Comparison of ENCODE assay signal across 2 cellular contexts in the genomic region with DNA sequence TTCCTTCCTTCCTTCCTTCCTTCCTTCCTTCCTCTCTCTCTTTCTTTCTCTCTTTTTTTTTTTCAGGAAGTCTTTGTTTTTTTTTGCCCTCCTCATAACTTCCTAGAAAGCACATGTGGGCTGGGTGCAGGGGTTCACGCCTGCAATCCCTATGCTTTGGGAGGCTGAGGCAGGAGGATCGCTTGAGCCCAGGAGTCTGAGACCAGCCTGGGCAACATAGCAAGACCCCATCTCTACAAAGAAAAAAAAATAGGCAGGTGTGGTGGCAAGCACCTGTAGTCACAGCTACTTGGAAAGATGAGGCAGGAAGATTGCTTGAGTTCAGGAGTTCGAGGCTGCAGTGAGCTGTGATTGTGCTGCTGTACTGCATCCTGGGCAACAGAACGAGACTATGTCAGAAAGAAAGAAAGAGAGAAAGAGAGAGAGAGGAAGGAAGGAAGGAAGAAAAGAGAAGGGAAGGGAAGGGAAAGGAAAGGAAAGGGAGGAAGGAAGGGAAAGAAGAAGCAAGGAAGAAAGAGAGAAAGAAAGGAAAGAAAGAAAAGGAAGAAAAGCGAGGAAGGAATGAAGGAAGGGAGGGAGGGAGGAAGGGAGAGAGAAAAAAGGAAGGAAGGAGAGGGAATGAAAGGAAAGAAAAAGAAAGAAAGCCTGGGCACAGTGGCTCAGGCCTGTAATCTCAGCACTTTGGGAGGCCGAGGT.
TF ChIP-seq lines count a peak whose summit lies in the region.

No MANE protein-coding gene starts in this region.

TF ChIP-seq in HEK293, 187 proteins besides CTCF, POLR2A, EP300 and RAD21:
- TF ChIP-seq ZNF23 (tag by site-specific recombination; IDR thresholded peaks at IDR 0.05; ENCODE audit: borderline replicate concordance), result no peak
- TF ChIP-seq ZNF521 (tag by site-specific recombination; IDR thresholded peaks at IDR 0.05), result no peak
- TF ChIP-seq PRDM1 (tag by site-specific recombination; IDR thresholded peaks at IDR 0.05), result peak; percentile 85
- TF ChIP-seq ZNF274 (IDR thresholded peaks at IDR 0.05; ENCODE audit: low read length), result no peak
- no peak for TF ChIP-seq ZNF274 (tag by site-specific recombination; IDR thresholded peaks at IDR 0.05; ENCODE audit: borderline replicate concordance)
- TF ChIP-seq FEZF1 (tag by site-specific recombination; IDR thresholded peaks at IDR 0.05), result no peak
- TF ChIP-seq ZNF169 (tag by site-specific recombination; IDR thresholded peaks at IDR 0.05), result no peak
- TF ChIP-seq ZNF112 (tag by site-specific recombination; IDR thresholded peaks at IDR 0.05), result no peak
- no peak for TF ChIP-seq ZNF214 (tag by site-specific recombination; IDR thresholded peaks at IDR 0.05; ENCODE audit: borderline replicate concordance)
- no peak for TF ChIP-seq BCL11B (tag by site-specific recombination; IDR thresholded peaks at IDR 0.05; ENCODE audit: low read depth)
- TF ChIP-seq ZNF658 (tag by site-specific recombination; IDR thresholded peaks at IDR 0.05), result no peak
- no peak for TF ChIP-seq ZNF549 (tag by site-specific recombination; IDR thresholded peaks at IDR 0.05)
- peak; percentile 85 for TF ChIP-seq ZNF366 (tag by site-specific recombination; conservative IDR thresholded peaks at IDR 0.05)
- TF ChIP-seq ZNF404 (tag by site-specific recombination; IDR thresholded peaks at IDR 0.05), result no peak
- TF ChIP-seq ZNF596 (tag by site-specific recombination; IDR thresholded peaks at IDR 0.05), result no peak
- TF ChIP-seq ZNF610 (tag by site-specific recombination; IDR thresholded peaks at IDR 0.05; ENCODE audit: borderline replicate concordance), result no peak

TF ChIP-seq in HepG2, 621 proteins besides CTCF, POLR2A, EP300 and RAD21:
- TF ChIP-seq HMGXB3 (CRISPR knock-in tag; IDR thresholded peaks at IDR 0.05; ENCODE audit: borderline replicate concordance) (no peak), NFYB (CRISPR knock-in tag; IDR thresholded peaks at IDR 0.05) (no peak), ZNF24 (IDR thresholded peaks at IDR 0.05) (no peak), HDAC1 (CRISPR knock-in tag; IDR thresholded peaks at IDR 0.05) (no peak), KDM3A (CRISPR knock-in tag; IDR thresholded peaks at IDR 0.05; ENCODE audit: low read depth) (no peak), MTF1 (CRISPR knock-in tag; IDR thresholded peaks at IDR 0.05) (no peak), ATF7-NPFF (CRISPR knock-in tag; IDR thresholded peaks at IDR 0.05; ENCODE audit: low read depth) (no peak), POLR2AphosphoS5 (IDR thresholded peaks at IDR 0.05; ENCODE audit: low read depth, low read length) (no peak), GZF1 (CRISPR knock-in tag; IDR thresholded peaks at IDR 0.05) (no peak), ZNF121 (CRISPR knock-in tag; IDR thresholded peaks at IDR 0.05) (peak; percentile 78)
- TF ChIP-seq, protein P1, sequence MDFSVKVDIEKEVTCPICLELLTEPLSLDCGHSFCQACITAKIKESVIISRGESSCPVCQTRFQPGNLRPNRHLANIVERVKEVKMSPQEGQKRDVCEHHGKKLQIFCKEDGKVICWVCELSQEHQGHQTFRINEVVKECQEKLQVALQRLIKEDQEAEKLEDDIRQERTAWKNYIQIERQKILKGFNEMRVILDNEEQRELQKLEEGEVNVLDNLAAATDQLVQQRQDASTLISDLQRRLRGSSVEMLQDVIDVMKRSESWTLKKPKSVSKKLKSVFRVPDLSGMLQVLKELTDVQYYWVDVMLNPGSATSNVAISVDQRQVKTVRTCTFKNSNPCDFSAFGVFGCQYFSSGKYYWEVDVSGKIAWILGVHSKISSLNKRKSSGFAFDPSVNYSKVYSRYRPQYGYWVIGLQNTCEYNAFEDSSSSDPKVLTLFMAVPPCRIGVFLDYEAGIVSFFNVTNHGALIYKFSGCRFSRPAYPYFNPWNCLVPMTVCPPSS (IDR thresholded peaks at IDR 0.05), result no peak
- TF ChIP-seq, protein P2, sequence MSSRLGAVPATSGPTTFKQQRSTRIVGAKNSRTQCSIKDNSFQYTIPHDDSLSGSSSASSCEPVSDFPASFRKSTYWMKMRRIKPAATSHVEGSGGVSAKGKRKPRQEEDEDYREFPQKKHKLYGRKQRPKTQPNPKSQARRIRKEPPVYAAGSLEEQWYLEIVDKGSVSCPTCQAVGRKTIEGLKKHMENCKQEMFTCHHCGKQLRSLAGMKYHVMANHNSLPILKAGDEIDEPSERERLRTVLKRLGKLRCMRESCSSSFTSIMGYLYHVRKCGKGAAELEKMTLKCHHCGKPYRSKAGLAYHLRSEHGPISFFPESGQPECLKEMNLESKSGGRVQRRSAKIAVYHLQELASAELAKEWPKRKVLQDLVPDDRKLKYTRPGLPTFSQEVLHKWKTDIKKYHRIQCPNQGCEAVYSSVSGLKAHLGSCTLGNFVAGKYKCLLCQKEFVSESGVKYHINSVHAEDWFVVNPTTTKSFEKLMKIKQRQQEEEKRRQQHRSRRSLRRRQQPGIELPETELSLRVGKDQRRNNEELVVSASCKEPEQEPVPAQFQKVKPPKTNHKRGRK (CRISPR knock-in tag; IDR thresholded peaks at IDR 0.05), result peak; percentile 91
